ENCODE assay signal across 14 cellular contexts in the genomic region with DNA sequence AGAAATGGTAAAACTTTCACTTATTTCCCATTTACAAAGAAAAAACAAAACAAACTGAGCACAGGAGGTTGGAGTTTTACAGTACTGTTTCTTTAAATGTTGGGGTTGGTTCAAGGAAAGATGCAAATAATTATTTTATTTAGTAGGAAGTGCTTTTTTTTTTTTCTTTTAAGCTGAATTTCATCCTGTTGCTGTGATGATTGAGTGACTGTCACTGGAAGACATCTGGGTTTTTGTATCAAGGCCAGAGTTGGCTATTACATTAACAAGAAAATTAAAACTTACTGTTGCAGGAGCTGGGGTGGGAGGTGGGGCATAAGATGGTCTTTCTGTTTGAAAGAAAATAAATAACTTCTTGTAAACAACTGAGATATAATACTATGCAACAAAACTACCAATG. TPM values are rescaled to one million over a fixed set of nuclear protein-coding genes. Genes with fewer than 3 reads are reported as not detected.
DNase-seq lines count a peak whose midpoint lies in the region; ATAC-seq and TF ChIP-seq lines count a peak whose summit lies in the region.
"Had no signal": no experiment of that assay in that cellular context is flagged by ENCODE, and none has a peak within 500 bp of the region (broad histone marks: within the 10 kb centered on the region; RNA-seq: fewer than 3 reads in every experiment).

No MANE protein-coding gene starts in this region.

- H3K36me3 Mint-ChIP-seq in activated CD4-positive, alpha-beta T cell treated with anti-CD3 and anti-CD28 coated beads, Interleukin-2, amount 10 ng/mL, durations not matched to agents 24 days and 14 days (ENCODE audit: low read depth): peaks cover 44% of the 10 kb centered on the region
- H3K36me3 Mint-ChIP-seq in central memory CD8-positive, alpha-beta T cell (ENCODE audit: insufficient read depth): peaks cover 59% of the 10 kb centered on the region
- peaks cover 22% of the 10 kb centered on the region for H3K36me3 Mint-ChIP-seq in progenitor cell of endocrine pancreas (ENCODE audit: insufficient read depth)

- H3K4me3 Mint-ChIP-seq in activated CD4-positive, alpha-beta T cell treated with anti-CD3 and anti-CD28 coated beads, Interleukin-2, amount 10 ng/mL, durations not matched to agents 24 days and 14 days: peak overlapping the region; percentile 46
- peak overlapping the region; percentile 49 for H3K4me3 Mint-ChIP-seq in central memory CD8-positive, alpha-beta T cell
- peak overlapping the region; percentile 20 for H3K4me3 Mint-ChIP-seq in progenitor cell of endocrine pancreas (ENCODE audit: low read depth)

- peaks cover 36% of the 10 kb centered on the region for H3K4me1 Mint-ChIP-seq in activated CD4-positive, alpha-beta T cell treated with anti-CD3 and anti-CD28 coated beads, Interleukin-2, amount 10 ng/mL, durations not matched to agents 24 days and 14 days
- H3K4me1 Mint-ChIP-seq in central memory CD8-positive, alpha-beta T cell: peaks cover 56% of the 10 kb centered on the region
- peaks cover 26% of the 10 kb centered on the region for H3K4me1 Mint-ChIP-seq in progenitor cell of endocrine pancreas (ENCODE audit: low read depth)

- no peak for ATAC-seq in central memory CD8-positive, alpha-beta T cell (replicated peaks; ENCODE audit: extremely low read depth, poor library complexity, severe bottlenecking)
- no peak for ATAC-seq in GM21526 (IDR thresholded peaks at IDR 0.05; ENCODE audit: low FRiP score, unreplicated experiment)
- ATAC-seq: left cardiac atrium had no signal

- no peak for TF ChIP-seq POLR2A in tibial nerve (IDR thresholded peaks at IDR 0.05)

- no peaks in the 10 kb centered on the region for H3K9me3 ChIP-seq in tibial nerve

- TF ChIP-seq CTCF in progenitor cell of endocrine pancreas (IDR thresholded peaks at IDR 0.05; ENCODE audit: unreplicated experiment) (no peak), tibial nerve (IDR thresholded peaks at IDR 0.05) (no peak)

- no peak for TF ChIP-seq EP300 in tibial nerve (IDR thresholded peaks at IDR 0.05)

- H3K27ac ChIP-seq in tibial nerve: no peak overlapping the region
- H3K27ac ChIP-seq: epithelial cell of prostate had no signal

- intact Hi-C loops in activated CD4-positive, alpha-beta T cell treated with anti-CD3 and anti-CD28 coated beads, Interleukin-2, amount 10 ng/mL, durations not matched to agents 24 days and 14 days (cut with micrococcal nuclease): loop anchor here (5.0 kb wide), 1 partner anchor 1022 kb away; no protein-coding TSS in a partner anchor

- no peaks in the 10 kb centered on the region for H3K9me3 Mint-ChIP-seq in activated CD4-positive, alpha-beta T cell treated with anti-CD3 and anti-CD28 coated beads, Interleukin-2, amount 10 ng/mL, durations not matched to agents 24 days and 14 days
- no peaks in the 10 kb centered on the region for H3K9me3 Mint-ChIP-seq in central memory CD8-positive, alpha-beta T cell
- H3K9me3 Mint-ChIP-seq in progenitor cell of endocrine pancreas (ENCODE audit: low read depth): no peaks in the 10 kb centered on the region

- peaks cover 0 to 73% (median 19%) of the 10 kb centered on the region in 4 donors for H3K4me1 ChIP-seq in tibial nerve

- no peak for DNase-seq in activated CD4-positive, alpha-beta T cell treated with anti-CD3 and anti-CD28 coated beads, Interleukin-2, amount 10 ng/mL, durations not matched to agents 24 days and 14 days
- no peak for DNase-seq in activated CD4-positive, alpha-beta T cell treated with anti-CD3 and anti-CD28 coated beads, Interleukin-2, amount 50 U/mL, for 1 hour
- DNase-seq in NAMALWA (ENCODE audit: low spot score) (peak; percentile 30), progenitor cell of endocrine pancreas (ENCODE audit: low spot score, unreplicated experiment) (no peak), NCI-H1930 (lab: John Stamatoyannopoulos, UW) (no peak), tibial nerve (ENCODE audit: low spot score in 2 of 2) (no peak)
- DNase-seq in central memory CD8-positive, alpha-beta T cell (ENCODE audit: low spot score in 2 of 2): no peak
- DNase-seq: central memory CD4-positive, alpha-beta T cell; left cardiac atrium; NCI-H1417; NCI-H226 had no signal

- H3K36me3 ChIP-seq in tibial nerve: peaks cover 0 to 40% (median 6%) of the 10 kb centered on the region in 3 donors

- no peaks in the 10 kb centered on the region for H3K27me3 Mint-ChIP-seq in activated CD4-positive, alpha-beta T cell treated with anti-CD3 and anti-CD28 coated beads, Interleukin-2, amount 10 ng/mL, durations not matched to agents 24 days and 14 days
- H3K27me3 Mint-ChIP-seq in central memory CD8-positive, alpha-beta T cell: no peaks in the 10 kb centered on the region
- no peaks in the 10 kb centered on the region for H3K27me3 Mint-ChIP-seq in progenitor cell of endocrine pancreas

- H3K27me3 ChIP-seq in tibial nerve: no peaks in the 10 kb centered on the region

- H3K27ac Mint-ChIP-seq in activated CD4-positive, alpha-beta T cell treated with anti-CD3 and anti-CD28 coated beads, Interleukin-2, amount 10 ng/mL, durations not matched to agents 24 days and 14 days: peak overlapping the region; percentile 6
- peak overlapping the region; percentile 85 for H3K27ac Mint-ChIP-seq in central memory CD8-positive, alpha-beta T cell (ENCODE audit: low read depth)
- H3K27ac Mint-ChIP-seq in progenitor cell of endocrine pancreas: peak overlapping the region; percentile 10

- no peak overlapping the region for H3K4me3 ChIP-seq in tibial nerve

RNA-seq across cellular contexts. Expression of a gene that starts 2.3 kb away (rescaled TPM):
- 122 and 125 TPM in 2 replicates for total RNA-seq in activated CD4-positive, alpha-beta T cell treated with anti-CD3 and anti-CD28 coated beads, Interleukin-2, amount 10 ng/mL, durations not matched to agents 24 days and 14 days
- total RNA-seq in progenitor cell of endocrine pancreas (190 and 195 TPM in 2 replicates), tibial nerve (100 to 1,000 TPM in 1 of 4 donors, 10 to 100 TPM in 3; 67.2 to 113 (median 95.1) TPM)

RNA-seq across cellular contexts. Expression of a gene that starts 19.7 kb away (rescaled TPM):
- not detected in 2 replicates for total RNA-seq in activated CD4-positive, alpha-beta T cell treated with anti-CD3 and anti-CD28 coated beads, Interleukin-2, amount 10 ng/mL, durations not matched to agents 24 days and 14 days
- total RNA-seq in progenitor cell of endocrine pancreas (0.36 and 1.1 TPM in 2 replicates), tibial nerve (10 to 100 TPM in 1 of 4 donors, 1 to 10 TPM in 3; 2.7 to 17.9 (median 7.6) TPM)

RNA-seq across cellular contexts. Expression of a gene that starts 58.3 kb away (rescaled TPM):
- not detected in 2 replicates for total RNA-seq in activated CD4-positive, alpha-beta T cell treated with anti-CD3 and anti-CD28 coated beads, Interleukin-2, amount 10 ng/mL, durations not matched to agents 24 days and 14 days
- total RNA-seq in progenitor cell of endocrine pancreas: not detected in 2 replicates
- total RNA-seq in tibial nerve: under 1 TPM in 1 of 4 donors, not detected in 3; 0.20 TPM
- total RNA-seq: left cardiac atrium, subcutaneous adipose tissue had no signal

Comparison
In these comparisons a context has a peak if more than half of its experiments do, and no peak if none do; other contexts are left out.
1. H3K27ac Mint-ChIP-seq: peak in every context shown above with its lines; median percentile 85 in central memory CD8-positive, alpha-beta T cell; 10 in progenitor cell of endocrine pancreas; 6 in activated CD4-positive, alpha-beta T cell treated with anti-CD3 and anti-CD28 coated beads, Interleukin-2, amount 10 ng/mL, durations not matched to agents 24 days and 14 days.